27 cellular contexts compared by ENCODE assay signal in genomic region chr12:92482599-92482998, GRCh38.
"Had no signal": no experiment of that assay in that cellular context is flagged by ENCODE, and none has a peak within 500 bp of the region (broad histone marks: within the 10 kb centered on the region; RNA-seq: fewer than 3 reads in every experiment).

No MANE protein-coding gene starts in this region.

- H3K9me3 ChIP-seq: ascending aorta, vagina had no signal

- ATAC-seq: activated CD4-positive, CD25-positive, alpha-beta regulatory T cell treated with anti-CD3 and anti-CD28 coated beads, Interleukin-2, amount 50 U/mL, for 24 hours; left lobe of liver; natural killer cell; stimulated activated naive CD8-positive, alpha-beta T cell treated with anti-CD3 and anti-CD28 coated beads, Interleukin-15, amount 100 ng/mL, for 72 hours had no signal

- H3K27ac ChIP-seq: ascending aorta, cardiac muscle cell, coronary artery, dorsolateral prefrontal cortex, neural progenitor cell, parathyroid adenoma, vagina, VCaP had no signal

- H3K36me3 ChIP-seq: ascending aorta, cardiac muscle cell, neural progenitor cell, vagina had no signal

- H3K4me1 ChIP-seq: ascending aorta, parathyroid adenoma, vagina had no signal

- H3K4me3 ChIP-seq: ascending aorta, cardiac muscle cell, coronary artery, dorsolateral prefrontal cortex, lung, neural progenitor cell, vagina had no signal

- DNase-seq: activated CD4-positive, alpha-beta T cell treated with anti-CD3 and anti-CD28 coated beads for 48 hours; activated CD4-positive, alpha-beta T cell treated with anti-CD3 and anti-CD28 coated beads, Interleukin-2, amount 50 U/mL, for 48 hours; activated CD8-positive, alpha-beta memory T cell treated with anti-CD3 and anti-CD28 coated beads for 24 hours; activated effector memory CD4-positive, alpha-beta T cell treated with Interleukin-2 at 50 U/mL for 16 hours; activated naive CD4-positive, alpha-beta T cell treated with anti-CD3 and anti-CD28 coated beads for 36 hours; activated naive CD8-positive, alpha-beta T cell treated with anti-CD3 and anti-CD28 coated beads for 36 hours; dorsolateral prefrontal cortex; effector memory CD4-positive, alpha-beta T cell; kidney glomerular epithelial cell; natural killer cell; occipital lobe; right cardiac atrium; stimulated activated CD4-positive, alpha-beta T cell treated with anti-CD3 and anti-CD28 coated beads, Interleukin-12 subunit alpha, Interleukin-12 subunit beta, amount 100 ng/mL, for 4 hours; stimulated activated CD4-positive, alpha-beta T cell treated with anti-CD3 and anti-CD28 coated beads, Interleukin-4, amount 100 ng/mL, for 1 hour; stimulated activated naive CD8-positive, alpha-beta T cell treated with anti-CD3 and anti-CD28 coated beads, Interleukin-15, amount 100 ng/mL, for 72 hours had no signal

- H3K27me3 ChIP-seq: ascending aorta, cardiac muscle cell, dorsolateral prefrontal cortex, neural progenitor cell, vagina had no signal

- FAIRE-seq: frontal cortex, TTC549 had no signal
